ENCODE assay signal across 11 cellular contexts in the genomic region with DNA sequence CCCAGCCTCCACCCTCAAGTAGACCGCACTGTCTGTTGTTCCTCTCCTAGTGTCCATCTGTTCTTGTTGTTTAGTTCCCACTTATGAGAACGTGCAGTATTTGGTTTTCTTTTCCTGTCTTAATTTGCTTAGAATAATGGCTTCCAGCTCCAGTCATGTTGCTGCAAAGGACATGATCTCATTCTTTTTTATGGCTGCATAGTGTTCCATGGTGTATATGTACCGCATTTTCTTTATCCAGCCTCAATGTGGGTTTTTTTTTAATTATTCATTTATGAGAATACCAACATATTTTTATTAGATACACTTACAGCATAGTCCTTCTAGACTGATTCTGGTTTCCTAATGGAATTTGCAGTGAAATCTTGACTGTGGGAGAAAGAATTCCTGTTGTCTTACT. TPM values are rescaled to one million over a fixed set of nuclear protein-coding genes. Genes with fewer than 3 reads are reported as not detected.
DNase-seq lines count a peak whose midpoint lies in the region; ATAC-seq and TF ChIP-seq lines count a peak whose summit lies in the region.
"Had no signal": no experiment of that assay in that cellular context is flagged by ENCODE, and none has a peak within 500 bp of the region (broad histone marks: within the 10 kb centered on the region; RNA-seq: fewer than 3 reads in every experiment).

No MANE protein-coding gene starts in this region.

- intact Hi-C loops in A673 (cut with micrococcal nuclease; ENCODE audit: unreplicated experiment) (no loop called here), lower lobe of right lung (cut with DNase I) (no loop called here), testis (cut with DNase I; ENCODE audit: low total_unique reads) (no loop called here)

- POLR2A ChIA-PET in A673 (lab: Charles Lee; ENCODE audit: low non-redundant PET): no interaction called here

- peak overlapping the region; percentile 86 for H3K4me3 ChIP-seq in A673 (ENCODE audit: low read depth, low read length, poor library complexity, severe bottlenecking)
- peak overlapping the region; percentile 85 for H3K4me3 ChIP-seq in GM12864 (ENCODE audit: low read depth, low read length)
- peak overlapping the region; percentile 80 for H3K4me3 ChIP-seq in iPS-18a (ENCODE audit: low read length)
- no peak overlapping the region for H3K4me3 ChIP-seq in lower lobe of right lung
- peak overlapping the region in 1 of 2 donors; percentile 77 for H3K4me3 ChIP-seq in testis

- no peak overlapping the region for H3K27ac ChIP-seq in A673 (ENCODE audit: low read depth, low read length, poor library complexity, severe bottlenecking)
- no peak overlapping the region for H3K27ac ChIP-seq in iPS-18a (ENCODE audit: low read length)
- H3K27ac ChIP-seq in lower lobe of right lung: no peak overlapping the region
- no peak overlapping the region for H3K27ac ChIP-seq in testis

- no peak overlapping the region for H3K9ac ChIP-seq in iPS-18a (ENCODE audit: low read length)

- TF ChIP-seq CTCF in A673 (conservative IDR thresholded peaks at IDR 0.05; ENCODE audit: low read depth, low read length) (no peak), GM12864 (IDR thresholded peaks at IDR 0.05; ENCODE audit: low read depth, low read length, missing control alignments) (no peak), lower lobe of right lung (IDR thresholded peaks at IDR 0.05) (no peak), testis (IDR thresholded peaks at IDR 0.05) (no peak)

- no peaks in the 10 kb centered on the region for H3K27me3 Mint-ChIP-seq in T-helper 17 cell

- BruUV-seq in A673 (replicated peaks; lab: Mats Ljungman, UMichigan): no TSS peak

- CTCF ChIA-PET in A673 (lab: Charles Lee): no interaction called here

- WGBS in testis, 2 donors: 35 to 70% methylated on average over 3 of the region's 3 CpGs

- H3K36me3 Mint-ChIP-seq in T-helper 17 cell (ENCODE audit: low read depth): no peaks in the 10 kb centered on the region

- DNase-seq in A673 (ENCODE audit: low spot score): no peak
- no peak for DNase-seq in GM12864 (ENCODE audit: low read depth)
- no peak for DNase-seq in T-helper 17 cell
- DNase-seq in lower lobe of right lung: no peak
- DNase-seq in COR-L47 (lab: John Stamatoyannopoulos, UW): no peak
- no peak for DNase-seq in testis
- DNase-seq: activated CD8-positive, alpha-beta memory T cell treated with anti-CD3 and anti-CD28 coated beads, Interleukin-2, amount 50 U/mL, for 48 hours; DMS 273 treated with DMSO at 0.1 percent for 48 hours; left colon had no signal

- TF ChIP-seq POLR2A in testis (IDR thresholded peaks at IDR 0.05): no peak

- ATAC-seq in T-helper 17 cell (no peak), lower lobe of right lung (no peak), HG03095 (IDR thresholded peaks at IDR 0.05; ENCODE audit: unreplicated experiment) (no peak)

- H3K27me3 ChIP-seq in A673 (replicated peaks; ENCODE audit: insufficient read depth, low read depth, low read length, poor library complexity): no peaks in the 10 kb centered on the region
- H3K27me3 ChIP-seq in iPS-18a (ENCODE audit: control insufficient read depth, insufficient read depth, low read length): no peaks in the 10 kb centered on the region
- H3K27me3 ChIP-seq in lower lobe of right lung (ENCODE audit: low read depth): no peaks in the 10 kb centered on the region
- H3K27me3 ChIP-seq in testis: no peaks in the 10 kb centered on the region

- H3K27ac Mint-ChIP-seq in T-helper 17 cell: peak overlapping the region; percentile 54

- H3K9me3 ChIP-seq in A673 (ENCODE audit: low read depth, low read length, poor library complexity, severe bottlenecking) (no peaks in the 10 kb centered on the region), T-helper 17 cell (ENCODE audit: control insufficient read depth, low read length, poor library complexity, severe bottlenecking) (no peaks in the 10 kb centered on the region), iPS-18a (ENCODE audit: control insufficient read depth, low read depth, low read length) (peaks cover 6% of the 10 kb centered on the region), lower lobe of right lung (no peaks in the 10 kb centered on the region), testis (no peaks in the 10 kb centered on the region)

- no peaks in the 10 kb centered on the region for H3K4me1 ChIP-seq in A673 (ENCODE audit: insufficient read depth, low read length, poor library complexity, severe bottlenecking)
- H3K4me1 ChIP-seq in iPS-18a (ENCODE audit: control insufficient read depth, low read depth, low read length): peaks cover 9% of the 10 kb centered on the region
- H3K4me1 ChIP-seq in lower lobe of right lung: peaks cover 15% of the 10 kb centered on the region
- H3K4me1 ChIP-seq in testis: no peaks in the 10 kb centered on the region

- H3K36me3 ChIP-seq in A673 (ENCODE audit: insufficient read depth, low read length, poor library complexity, severe bottlenecking): no peaks in the 10 kb centered on the region
- H3K36me3 ChIP-seq in iPS-18a (ENCODE audit: control insufficient read depth, low read depth, low read length): no peaks in the 10 kb centered on the region
- no peaks in the 10 kb centered on the region for H3K36me3 ChIP-seq in lower lobe of right lung
- H3K36me3 ChIP-seq in testis (ENCODE audit: low read depth, missing control alignments): no peaks in the 10 kb centered on the region

- peaks cover 31% of the 10 kb centered on the region for H3K4me1 Mint-ChIP-seq in T-helper 17 cell

- H3K4me3 Mint-ChIP-seq in T-helper 17 cell: peak overlapping the region; percentile 50

RNA-seq across cellular contexts. Expression of gene VMA21, which starts 1.3 kb away (rescaled TPM):
- 56.1 and 59.7 TPM in 2 replicates for total RNA-seq in A673 (2021)
- 10 to 100 TPM; 22.7 to 22.9 TPM for total RNA-seq in T-helper 17 cell
- total RNA-seq in lower lobe of right lung: 28.1 TPM
- total RNA-seq in testis: 10 to 100 TPM; 31.9 to 33.0 TPM
- 16.2 TPM for polyA plus RNA-seq in testis (ENCODE audit: insufficient read depth, low read depth, low replicate concordance)
